23 cellular contexts compared by ENCODE assay signal in genomic region chr22:25751174-25751581, GRCh38. TPM values are rescaled to one million over a fixed set of nuclear protein-coding genes. Genes with fewer than 3 reads are reported as not detected.
DNase-seq lines count a peak whose midpoint lies in the region; ATAC-seq and TF ChIP-seq lines count a peak whose summit lies in the region.
"Had no signal": no experiment of that assay in that cellular context is flagged by ENCODE, and none has a peak within 500 bp of the region (broad histone marks: within the 10 kb centered on the region; RNA-seq: fewer than 3 reads in every experiment).

No MANE protein-coding gene starts in this region.

- ATAC-seq in activated T-cell treated with anti-CD3 and anti-CD28 coated beads, Interleukin-2, amount 50 U/mL, for 72 hours (replicated peaks in 1 of 2): no peak
- no peak for ATAC-seq in activated T-cell treated with anti-CD3 and anti-CD28 coated beads, Interleukin-2, amount 50 U/mL, for 4 hours
- no peak for ATAC-seq in psoas muscle
- ATAC-seq: left lobe of liver had no signal

- peak overlapping the region; percentile 78 for H3K4me3 ChIP-seq in psoas muscle
- H3K4me3 ChIP-seq: SJCRH30, skin epidermis, testis had no signal

- peaks cover 0 to 2% of the 10 kb centered on the region in 2 donors for H3K36me3 Mint-ChIP-seq in activated T-cell treated with anti-CD3 and anti-CD28 coated beads, Interleukin-2, amount 50 U/mL, for 72 hours (ENCODE audit: insufficient read depth in 2 of 2)
- H3K36me3 Mint-ChIP-seq in activated T-cell treated with anti-CD3 and anti-CD28 coated beads, Interleukin-2, amount 50 U/mL, for 4 hours (ENCODE audit: insufficient read depth): no peaks in the 10 kb centered on the region
- H3K36me3 Mint-ChIP-seq in activated T-helper 1 cell treated with anti-CD3 and anti-CD28 coated beads, Interleukin-12 subunit alpha, Interleukin-12 subunit beta, Interleukin-2, Interleukin-4 antibody, amounts not matched to agents 30 ng/mL and 10 ng/mL and 1 ng/mL, durations not matched to agents 14 hours and 24 hours and 36 hours (ENCODE audit: low read depth): peaks cover 21% of the 10 kb centered on the region

- H3K4me3 Mint-ChIP-seq in activated T-cell treated with anti-CD3 and anti-CD28 coated beads, Interleukin-2, amount 50 U/mL, for 72 hours: peak overlapping the region; percentile 14 to 58
- H3K4me3 Mint-ChIP-seq in activated T-cell treated with anti-CD3 and anti-CD28 coated beads, Interleukin-2, amount 50 U/mL, for 4 hours: no peak overlapping the region
- peak overlapping the region; percentile 50 for H3K4me3 Mint-ChIP-seq in activated T-helper 1 cell treated with anti-CD3 and anti-CD28 coated beads, Interleukin-12 subunit alpha, Interleukin-12 subunit beta, Interleukin-2, Interleukin-4 antibody, amounts not matched to agents 30 ng/mL and 10 ng/mL and 1 ng/mL, durations not matched to agents 14 hours and 24 hours and 36 hours
- H3K4me3 Mint-ChIP-seq: CD4-positive, alpha-beta T cell; central memory CD8-positive, alpha-beta T cell had no signal

- peaks cover 0 to 1% of the 10 kb centered on the region in 2 donors for H3K9me3 Mint-ChIP-seq in activated T-cell treated with anti-CD3 and anti-CD28 coated beads, Interleukin-2, amount 50 U/mL, for 72 hours
- no peaks in the 10 kb centered on the region for H3K9me3 Mint-ChIP-seq in activated T-cell treated with anti-CD3 and anti-CD28 coated beads, Interleukin-2, amount 50 U/mL, for 4 hours
- peaks cover 12% of the 10 kb centered on the region for H3K9me3 Mint-ChIP-seq in activated T-helper 1 cell treated with anti-CD3 and anti-CD28 coated beads, Interleukin-12 subunit alpha, Interleukin-12 subunit beta, Interleukin-2, Interleukin-4 antibody, amounts not matched to agents 30 ng/mL and 10 ng/mL and 1 ng/mL, durations not matched to agents 14 hours and 24 hours and 36 hours
- H3K9me3 Mint-ChIP-seq: CD4-positive, alpha-beta T cell; central memory CD8-positive, alpha-beta T cell had no signal

- H3K4me1 ChIP-seq in psoas muscle: peaks cover 66% of the 10 kb centered on the region
- H3K4me1 ChIP-seq: testis had no signal

- no peaks in the 10 kb centered on the region for H3K27me3 ChIP-seq in psoas muscle (ENCODE audit: insufficient read depth in 3 of 3, low read length in 2 of 3)
- H3K27me3 ChIP-seq: SJCRH30, testis had no signal

- no peak for DNase-seq in activated T-cell treated with anti-CD3 and anti-CD28 coated beads, Interleukin-2, amount 50 U/mL, for 72 hours
- DNase-seq in activated T-cell treated with anti-CD3 and anti-CD28 coated beads, Interleukin-2, amount 50 U/mL, for 4 hours: no peak
- DNase-seq in activated T-helper 1 cell treated with anti-CD3 and anti-CD28 coated beads, Interleukin-12 subunit alpha, Interleukin-12 subunit beta, Interleukin-2, Interleukin-4 antibody, amounts not matched to agents 30 ng/mL and 10 ng/mL and 1 ng/mL, durations not matched to agents 14 hours and 24 hours and 36 hours (ENCODE audit: low spot score): no peak
- DNase-seq in psoas muscle (no peak), Kasumi-1 (lab: John Stamatoyannopoulos, UW) (no peak), NCI-H128 (lab: John Stamatoyannopoulos, UW; ENCODE audit: unreplicated experiment) (no peak)
- DNase-seq: activated CD4-positive, alpha-beta T cell treated with anti-CD3 and anti-CD28 coated beads, Interleukin-2, amount 50 U/mL, for 1 hour; activated gamma-delta T cell; CD4-positive, alpha-beta T cell; DND-41; NCI-H146; NCI-H2107; SJCRH30; stimulated activated naive CD4-positive, alpha-beta T cell; SW 1271; T1000; testis had no signal

- peak overlapping the region; percentile 22 for H3K27ac Mint-ChIP-seq in activated T-cell treated with anti-CD3 and anti-CD28 coated beads, Interleukin-2, amount 50 U/mL, for 72 hours
- H3K27ac Mint-ChIP-seq in activated T-helper 1 cell treated with anti-CD3 and anti-CD28 coated beads, Interleukin-12 subunit alpha, Interleukin-12 subunit beta, Interleukin-2, Interleukin-4 antibody, amounts not matched to agents 30 ng/mL and 10 ng/mL and 1 ng/mL, durations not matched to agents 14 hours and 24 hours and 36 hours: peak overlapping the region; percentile 99
- H3K27ac Mint-ChIP-seq: CD4-positive, alpha-beta T cell had no signal

- peaks cover 92% of the 10 kb centered on the region for H3K36me3 ChIP-seq in KOPT-K1 (ENCODE audit: insufficient read depth, low read length)
- no peaks in the 10 kb centered on the region for H3K36me3 ChIP-seq in psoas muscle (ENCODE audit: insufficient read depth in 1 of 2, low read depth in 1 of 2)
- H3K36me3 ChIP-seq: neutrophil, WERI-Rb-1 had no signal

- H3K27ac ChIP-seq in KOPT-K1 (ENCODE audit: low read depth, low read length, poor library complexity, severe bottlenecking) (peak overlapping the region; percentile 99), psoas muscle (peak overlapping the region; percentile 98)
- H3K27ac ChIP-seq: neutrophil, SJCRH30, testis, WERI-Rb-1 had no signal

- intact Hi-C loops in activated T-helper 1 cell treated with anti-CD3 and anti-CD28 coated beads, Interleukin-12 subunit alpha, Interleukin-12 subunit beta, Interleukin-2, Interleukin-4 antibody, amounts not matched to agents 30 ng/mL and 10 ng/mL and 1 ng/mL, durations not matched to agents 14 hours and 24 hours and 36 hours (cut with micrococcal nuclease): loop anchor here (2.0 to 10.0 kb wide), 2 partner anchors 18 to 914 kb away; no protein-coding TSS in a partner anchor
- intact Hi-C loops in psoas muscle (cut with DNase I): no loop called here

- H3K9me3 ChIP-seq in KOPT-K1 (ENCODE audit: insufficient read depth, low read length, poor library complexity, severe bottlenecking): peaks cover 4% of the 10 kb centered on the region
- H3K9me3 ChIP-seq in psoas muscle: no peaks in the 10 kb centered on the region
- H3K9me3 ChIP-seq: neutrophil, SJCRH30, testis had no signal

- H3K27me3 Mint-ChIP-seq in activated T-cell treated with anti-CD3 and anti-CD28 coated beads, Interleukin-2, amount 50 U/mL, for 72 hours (ENCODE audit: low read depth): no peaks in the 10 kb centered on the region
- H3K27me3 Mint-ChIP-seq in activated T-cell treated with anti-CD3 and anti-CD28 coated beads, Interleukin-2, amount 50 U/mL, for 4 hours (ENCODE audit: low read depth): no peaks in the 10 kb centered on the region
- H3K27me3 Mint-ChIP-seq in activated T-helper 1 cell treated with anti-CD3 and anti-CD28 coated beads, Interleukin-12 subunit alpha, Interleukin-12 subunit beta, Interleukin-2, Interleukin-4 antibody, amounts not matched to agents 30 ng/mL and 10 ng/mL and 1 ng/mL, durations not matched to agents 14 hours and 24 hours and 36 hours (ENCODE audit: insufficient read depth): no peaks in the 10 kb centered on the region
- H3K27me3 Mint-ChIP-seq: CD4-positive, alpha-beta T cell had no signal

- H3K4me1 Mint-ChIP-seq in activated T-cell treated with anti-CD3 and anti-CD28 coated beads, Interleukin-2, amount 50 U/mL, for 72 hours (ENCODE audit: low read depth): peaks cover 57% of the 10 kb centered on the region
- H3K4me1 Mint-ChIP-seq in activated T-cell treated with anti-CD3 and anti-CD28 coated beads, Interleukin-2, amount 50 U/mL, for 4 hours (ENCODE audit: low read depth): peaks cover 7% of the 10 kb centered on the region
- H3K4me1 Mint-ChIP-seq in activated T-helper 1 cell treated with anti-CD3 and anti-CD28 coated beads, Interleukin-12 subunit alpha, Interleukin-12 subunit beta, Interleukin-2, Interleukin-4 antibody, amounts not matched to agents 30 ng/mL and 10 ng/mL and 1 ng/mL, durations not matched to agents 14 hours and 24 hours and 36 hours (ENCODE audit: low read depth): peaks cover 75% of the 10 kb centered on the region
- H3K4me1 Mint-ChIP-seq: central memory CD8-positive, alpha-beta T cell had no signal

- no peak for TF ChIP-seq CTCF in psoas muscle (IDR thresholded peaks at IDR 0.05)

- WGBS in psoas muscle, 3 donors: 33 to 54% (median 35%) methylated on average over 4 of the region's 4 CpGs

RNA-seq across cellular contexts. Expression of gene MYO18B, which starts 9.2 kb away (rescaled TPM):
- 1 to 10 TPM; 2.4 to 2.8 TPM for total RNA-seq in activated T-cell treated with anti-CD3 and anti-CD28 coated beads, Interleukin-2, amount 50 U/mL, for 72 hours
- total RNA-seq in activated T-cell treated with anti-CD3 and anti-CD28 coated beads, Interleukin-2, amount 50 U/mL, for 4 hours: under 1 TPM in 1 of 3 donors, not detected in 2; 0.03 TPM
- 0.91 and 1.1 TPM in 2 replicates for total RNA-seq in activated T-helper 1 cell treated with anti-CD3 and anti-CD28 coated beads, Interleukin-12 subunit alpha, Interleukin-12 subunit beta, Interleukin-2, Interleukin-4 antibody, amounts not matched to agents 30 ng/mL and 10 ng/mL and 1 ng/mL, durations not matched to agents 14 hours and 24 hours and 36 hours
- total RNA-seq in psoas muscle: 100 to 1,000 TPM; 273 to 434 (median 349) TPM
- polyA plus RNA-seq in psoas muscle: 100 to 1,000 TPM in 2 of 3 donors, 10 to 100 TPM in 1; 79.3 to 224 (median 109) TPM
- total RNA-seq: left lobe of liver had no signal

Comparison
In these comparisons a context has a peak if more than half of its experiments do, and no peak if none do; other contexts are left out.
1. RNA of gene MYO18B, which starts 9.2 kb away (total RNA-seq): 273 to 434 TPM in psoas muscle; 2.4 to 2.8 TPM in activated T-cell treated with anti-CD3 and anti-CD28 coated beads, Interleukin-2, amount 50 U/mL, for 72 hours, 0.91 to 1.1 TPM in activated T-helper 1 cell treated with anti-CD3 and anti-CD28 coated beads, Interleukin-12 subunit alpha, Interleukin-12 subunit beta, Interleukin-2, Interleukin-4 antibody, amounts not matched to agents 30 ng/mL and 10 ng/mL and 1 ng/mL, durations not matched to agents 14 hours and 24 hours and 36 hours and 0.03 TPM in activated T-cell treated with anti-CD3 and anti-CD28 coated beads, Interleukin-2, amount 50 U/mL, for 4 hours; every median in the first group is over 10 times any median in the second.